1 cellular context compared by ENCODE assay signal in genomic region chr7:116173051-116174028, GRCh38.
TF ChIP-seq lines count a peak whose summit lies in the region.

No MANE protein-coding gene starts in this region.

TF ChIP-seq in SK-N-SH treated with all-trans-retinoic acid at 6 μM for 48 hours, 23 proteins besides CTCF, POLR2A, EP300 and RAD21 (continued from another document):
- no peak for TF ChIP-seq ZNF70 (CRISPR knock-in tag; IDR thresholded peaks at IDR 0.05)
- no peak for TF ChIP-seq ZC3H10 (CRISPR knock-in tag; IDR thresholded peaks at IDR 0.05)
TF ChIP-seq in SK-N-SH treated with all-trans-retinoic acid at 6 μM for 48 hours: peak in this region for 0.
